2 cellular contexts compared by ENCODE assay signal in genomic region chr6:100865525-100865924, GRCh38.
TF ChIP-seq lines count a peak whose summit lies in the region.

No MANE protein-coding gene starts in this region.

TF ChIP-seq in HepG2, 621 proteins besides CTCF, POLR2A, EP300 and RAD21:
- TF ChIP-seq MAFK (conservative IDR thresholded peaks at IDR 0.05 in 1 of 2, IDR thresholded peaks at IDR 0.05 in 1 of 2; ENCODE audit: low read length in 2 of 2) (peak; percentile 38 to 80; a peak in 3 of 4 replicates), ZNF580 (CRISPR knock-in tag; IDR thresholded peaks at IDR 0.05; ENCODE audit: borderline replicate concordance, low read depth) (no peak), MAFF (IDR thresholded peaks at IDR 0.05; ENCODE audit: low read depth, low read length) (peak; percentile 61; the same call in 1 of the 2 replicates)
- TF ChIP-seq, protein P1, sequence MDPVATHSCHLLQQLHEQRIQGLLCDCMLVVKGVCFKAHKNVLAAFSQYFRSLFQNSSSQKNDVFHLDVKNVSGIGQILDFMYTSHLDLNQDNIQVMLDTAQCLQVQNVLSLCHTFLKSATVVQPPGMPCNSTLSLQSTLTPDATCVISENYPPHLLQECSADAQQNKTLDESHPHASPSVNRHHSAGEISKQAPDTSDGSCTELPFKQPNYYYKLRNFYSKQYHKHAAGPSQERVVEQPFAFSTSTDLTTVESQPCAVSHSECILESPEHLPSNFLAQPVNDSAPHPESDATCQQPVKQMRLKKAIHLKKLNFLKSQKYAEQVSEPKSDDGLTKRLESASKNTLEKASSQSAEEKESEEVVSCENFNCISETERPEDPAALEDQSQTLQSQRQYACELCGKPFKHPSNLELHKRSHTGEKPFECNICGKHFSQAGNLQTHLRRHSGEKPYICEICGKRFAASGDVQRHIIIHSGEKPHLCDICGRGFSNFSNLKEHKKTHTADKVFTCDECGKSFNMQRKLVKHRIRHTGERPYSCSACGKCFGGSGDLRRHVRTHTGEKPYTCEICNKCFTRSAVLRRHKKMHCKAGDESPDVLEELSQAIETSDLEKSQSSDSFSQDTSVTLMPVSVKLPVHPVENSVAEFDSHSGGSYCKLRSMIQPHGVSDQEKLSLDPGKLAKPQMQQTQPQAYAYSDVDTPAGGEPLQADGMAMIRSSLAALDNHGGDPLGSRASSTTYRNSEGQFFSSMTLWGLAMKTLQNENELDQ (CRISPR knock-in tag; IDR thresholded peaks at IDR 0.05; ENCODE audit: borderline replicate concordance): no peak

TF ChIP-seq in K562, 482 proteins besides CTCF, POLR2A, EP300 and RAD21:
- TF ChIP-seq SNIP1 (IDR thresholded peaks at IDR 0.05; ENCODE audit: low read depth) (no peak), C11orf30 (IDR thresholded peaks at IDR 0.05; ENCODE audit: low read depth) (peak; percentile 68), THRAP3 (IDR thresholded peaks at IDR 0.05; ENCODE audit: borderline replicate concordance) (no peak), ZEB2 (IDR thresholded peaks at IDR 0.05) (no peak), XRCC3 (IDR thresholded peaks at IDR 0.05) (no peak), MAFG (tag; conservative IDR thresholded peaks at IDR 0.05) (peak; percentile 61), ZNF512 (tag; IDR thresholded peaks at IDR 0.05) (no peak), MAFF (IDR thresholded peaks at IDR 0.05; ENCODE audit: low read length) (peak; percentile 38; the same call in 1 of the 2 replicates), CBX2 (IDR thresholded peaks at IDR 0.05; ENCODE audit: insufficient read depth, low read length, poor library complexity, severe bottlenecking) (no peak), SMC3 (conservative IDR thresholded peaks at IDR 0.05; ENCODE audit: insufficient read depth, low read depth, low read length) (no peak), ZNF316 (IDR thresholded peaks at IDR 0.05) (peak; percentile 90)
- TF ChIP-seq, protein P2, sequence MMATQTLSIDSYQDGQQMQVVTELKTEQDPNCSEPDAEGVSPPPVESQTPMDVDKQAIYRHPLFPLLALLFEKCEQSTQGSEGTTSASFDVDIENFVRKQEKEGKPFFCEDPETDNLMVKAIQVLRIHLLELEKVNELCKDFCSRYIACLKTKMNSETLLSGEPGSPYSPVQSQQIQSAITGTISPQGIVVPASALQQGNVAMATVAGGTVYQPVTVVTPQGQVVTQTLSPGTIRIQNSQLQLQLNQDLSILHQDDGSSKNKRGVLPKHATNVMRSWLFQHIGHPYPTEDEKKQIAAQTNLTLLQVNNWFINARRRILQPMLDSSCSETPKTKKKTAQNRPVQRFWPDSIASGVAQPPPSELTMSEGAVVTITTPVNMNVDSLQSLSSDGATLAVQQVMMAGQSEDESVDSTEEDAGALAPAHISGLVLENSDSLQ (IDR thresholded peaks at IDR 0.05): no peak
